Comparison of ENCODE assay signal across 29 cellular contexts in genomic region chr5:177385720-177386119, GRCh38. TPM values are rescaled to one million over a fixed set of nuclear protein-coding genes. Genes with fewer than 3 reads are reported as not detected.
"Had no signal": no experiment of that assay in that cellular context is flagged by ENCODE, and none has a peak within 500 bp of the region (broad histone marks: within the 10 kb centered on the region; RNA-seq: fewer than 3 reads in every experiment).

No MANE protein-coding gene starts in this region.

- H3K4me3 ChIP-seq: adrenal gland, breast epithelium, SJSA1 had no signal

- H3K27me3 ChIP-seq: breast epithelium had no signal

- H3K4me3 Mint-ChIP-seq: activated naive CD4-positive, alpha-beta T cell treated with anti-CD3 and anti-CD28 coated beads for 36 hours; activated naive CD8-positive, alpha-beta T cell; activated T-cell treated with anti-CD3 and anti-CD28 coated beads, Interleukin-2, amount 50 U/mL, for 4 hours; WTC11 had no signal

- H3K9me3 ChIP-seq: adrenal gland, breast epithelium, SJSA1 had no signal

- H3K36me3 Mint-ChIP-seq: activated naive CD8-positive, alpha-beta T cell; WTC11 had no signal

- H3K27ac Mint-ChIP-seq: activated naive CD4-positive, alpha-beta T cell treated with anti-CD3 and anti-CD28 coated beads for 36 hours; WTC11 had no signal

- H3K27me3 Mint-ChIP-seq: activated naive CD8-positive, alpha-beta T cell had no signal

- H3K27ac ChIP-seq: adrenal gland, breast epithelium, KMS-11, SJSA1 had no signal

- DNase-seq: activated CD4-positive, alpha-beta T cell treated with anti-CD3 and anti-CD28 coated beads for 48 hours; activated CD4-positive, alpha-beta T cell treated with anti-CD3 and anti-CD28 coated beads, Interleukin-2, amount 50 U/mL, for 4 hours; activated CD4-positive, CD25-positive, alpha-beta regulatory T cell treated with anti-CD3 and anti-CD28 coated beads, Interleukin-2, amount 50 U/mL, for 72 hours; activated CD8-positive, alpha-beta memory T cell treated with anti-CD3 and anti-CD28 coated beads for 24 hours; activated gamma-delta T cell; activated naive CD4-positive, alpha-beta T cell treated with anti-CD3 and anti-CD28 coated beads for 36 hours; activated T-cell treated with anti-CD3 and anti-CD28 coated beads, Interleukin-2, amount 50 U/mL, for 4 hours; adrenal gland; aorta; caudate nucleus; MM.1S; NCI-H1105; NCI-H1436; NCI-H1694 treated with DMSO at 0.1 percent for 48 hours; NCI-H2029 treated with DMSO at 0.1 percent for 48 hours; NCI-H345; NCI-H510A; NCI-H526 treated with DMSO at 0.1 percent for 48 hours; NK-92 treated with Interleukin-12 subunit alpha and Interleukin-12 subunit beta, amount 100 ng/mL, for 24 hours; OCI-M1; SHP77; SW 1271 had no signal

- H3K36me3 ChIP-seq: adrenal gland, breast epithelium, SJSA1 had no signal

- H3K9me3 Mint-ChIP-seq: activated naive CD4-positive, alpha-beta T cell treated with anti-CD3 and anti-CD28 coated beads for 36 hours; activated T-cell treated with anti-CD3 and anti-CD28 coated beads, Interleukin-2, amount 50 U/mL, for 4 hours; WTC11 had no signal

- H3K4me1 ChIP-seq: adrenal gland, breast epithelium had no signal

- ATAC-seq: activated T-cell treated with anti-CD3 and anti-CD28 coated beads, Interleukin-2, amount 50 U/mL, for 4 hours; SK-N-SH treated with all-trans-retinoic acid at 6 μM for 48 hours; WTC11 had no signal

RNA-seq across cellular contexts. Expression of gene SLC34A1, which starts 1.5 kb away (rescaled TPM):
- total RNA-seq: activated naive CD4-positive, alpha-beta T cell treated with anti-CD3 and anti-CD28 coated beads for 36 hours; activated T-cell treated with anti-CD3 and anti-CD28 coated beads, Interleukin-2, amount 50 U/mL, for 4 hours; adrenal gland; aorta; breast epithelium; SJSA1; T-helper 1 cell treated with Interleukin-12 subunit alpha and Interleukin-12 subunit beta and Interleukin-4 antibody, amounts not matched to agents 30 ng/mL and 1 ng/mL, for 36 hours; WTC11 had no signal
- polyA plus RNA-seq: adrenal gland, aorta had no signal

RNA-seq across cellular contexts. Expression of gene PFN3, which starts 14.7 kb away (rescaled TPM):
- total RNA-seq: activated naive CD4-positive, alpha-beta T cell treated with anti-CD3 and anti-CD28 coated beads for 36 hours; activated T-cell treated with anti-CD3 and anti-CD28 coated beads, Interleukin-2, amount 50 U/mL, for 4 hours; adrenal gland; aorta; breast epithelium; SJSA1; T-helper 1 cell treated with Interleukin-12 subunit alpha and Interleukin-12 subunit beta and Interleukin-4 antibody, amounts not matched to agents 30 ng/mL and 1 ng/mL, for 36 hours had no signal
- polyA plus RNA-seq: adrenal gland, aorta had no signal
